In the genomic region with DNA sequence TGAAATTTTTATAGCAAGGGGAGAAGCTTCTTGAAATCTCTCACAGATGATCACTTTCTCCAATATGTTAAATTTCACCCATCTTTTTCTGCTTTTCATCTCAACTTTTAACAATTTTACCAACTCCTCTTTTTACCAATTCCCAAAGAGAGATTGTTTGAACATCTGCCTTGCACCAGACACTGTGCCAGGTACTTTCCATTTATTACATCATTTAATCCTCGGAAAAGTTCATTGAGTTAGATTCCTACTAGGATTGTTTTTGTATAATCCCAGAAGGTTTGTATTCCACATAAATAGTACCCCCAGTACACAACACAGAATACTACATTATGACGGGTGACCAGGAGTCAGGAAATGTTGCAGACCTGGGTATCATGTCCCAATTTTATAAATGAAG, we compare ENCODE assay signal across 1 cellular context.
TF ChIP-seq lines count a peak whose summit lies in the region.

No MANE protein-coding gene starts in this region.

TF ChIP-seq in A549, 52 proteins besides CTCF, POLR2A, EP300 and RAD21 (continued from another document):
- TF ChIP-seq, protein P1, sequence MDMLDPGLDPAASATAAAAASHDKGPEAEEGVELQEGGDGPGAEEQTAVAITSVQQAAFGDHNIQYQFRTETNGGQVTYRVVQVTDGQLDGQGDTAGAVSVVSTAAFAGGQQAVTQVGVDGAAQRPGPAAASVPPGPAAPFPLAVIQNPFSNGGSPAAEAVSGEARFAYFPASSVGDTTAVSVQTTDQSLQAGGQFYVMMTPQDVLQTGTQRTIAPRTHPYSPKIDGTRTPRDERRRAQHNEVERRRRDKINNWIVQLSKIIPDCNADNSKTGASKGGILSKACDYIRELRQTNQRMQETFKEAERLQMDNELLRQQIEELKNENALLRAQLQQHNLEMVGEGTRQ (IDR thresholded peaks at IDR 0.05): no peak
